2 cellular contexts compared by ENCODE assay signal in the genomic region with DNA sequence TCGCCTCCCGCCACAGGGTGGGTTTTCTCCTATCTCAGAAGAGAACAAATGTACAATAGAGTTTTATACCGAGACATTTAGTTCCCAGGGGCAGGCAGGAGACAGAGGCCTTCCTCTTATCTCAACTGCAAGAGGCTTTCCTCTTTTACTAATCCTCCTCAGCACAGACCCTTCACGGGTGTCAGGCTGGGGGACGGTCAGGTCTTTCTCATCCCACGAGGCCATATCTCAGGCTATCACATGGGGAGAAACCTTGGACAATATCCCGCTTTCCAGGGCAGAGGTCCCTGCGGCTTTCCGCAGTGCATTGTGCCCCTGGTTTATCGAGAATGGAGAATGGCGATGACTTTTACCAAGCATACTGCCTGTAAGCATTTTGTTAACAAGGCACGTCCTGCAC. TPM values are rescaled to one million over a fixed set of nuclear protein-coding genes. Genes with fewer than 3 reads are reported as not detected.
"Had no signal": no experiment of that assay in that cellular context is flagged by ENCODE, and none has a peak within 500 bp of the region (broad histone marks: within the 10 kb centered on the region; RNA-seq: fewer than 3 reads in every experiment).

No MANE protein-coding gene starts in this region.

RNA-seq across cellular contexts. Expression of a gene that starts 10.3 kb away (rescaled TPM):
- total RNA-seq: G401, GM12878 had no signal
- polyA plus RNA-seq: GM12878 had no signal

RNA-seq across cellular contexts. Expression of a gene that starts 23.9 kb away (rescaled TPM):
- total RNA-seq: G401, GM12878 had no signal
- polyA plus RNA-seq: GM12878 had no signal

RNA-seq across cellular contexts. Expression of a gene that starts 44.6 kb away (rescaled TPM):
- total RNA-seq: G401, GM12878 had no signal
